Comparison of ENCODE assay signal across 2 cellular contexts in genomic region chr10:130160775-130161174, GRCh38.
TF ChIP-seq lines count a peak whose summit lies in the region.

No MANE protein-coding gene starts in this region.

TF ChIP-seq in H1, 55 proteins besides CTCF, POLR2A, EP300 and RAD21 (continued from another document):
- TF ChIP-seq SIN3A (conservative IDR thresholded peaks at IDR 0.05 in 1 of 2, IDR thresholded peaks at IDR 0.05 in 1 of 2; ENCODE audit: low read depth in 1 of 2, low read length in 2 of 2) (no peak), TAF1 (IDR thresholded peaks at IDR 0.05; ENCODE audit: low read depth, low read length) (no peak), ATF2 (IDR thresholded peaks at IDR 0.05; ENCODE audit: low read length) (no peak), SUZ12 (IDR thresholded peaks at IDR 0.05; ENCODE audit: low read length) (no peak), CEBPB (IDR thresholded peaks at IDR 0.05; ENCODE audit: low read depth, low read length) (no peak), TCF12 (IDR thresholded peaks at IDR 0.05; ENCODE audit: low read depth, low read length) (no peak), HDAC6 (IDR thresholded peaks at IDR 0.05; ENCODE audit: low read depth, low read length) (no peak), NANOG (IDR thresholded peaks at IDR 0.05; ENCODE audit: insufficient read depth, low read depth, low read length, poor library complexity, severe bottlenecking) (no peak), POLR2AphosphoS5 (IDR thresholded peaks at IDR 0.05; ENCODE audit: low read depth, low read length) (no peak), BRCA1 (IDR thresholded peaks at IDR 0.05; ENCODE audit: low read depth, low read length) (no peak), SRF (IDR thresholded peaks at IDR 0.05; ENCODE audit: low read depth, low read length) (no peak), HDAC2 (IDR thresholded peaks at IDR 0.05; ENCODE audit: borderline replicate concordance in 1 of 2, low read depth in 2 of 2, low read length in 2 of 2) (no peak), ZNF274 (IDR thresholded peaks at IDR 0.05; ENCODE audit: borderline replicate concordance, extremely low read depth, low read length) (no peak), E2F6 (IDR thresholded peaks at IDR 0.05) (no peak), CBX5 (IDR thresholded peaks at IDR 0.05; ENCODE audit: low read depth, low read length) (no peak), NRF1 (IDR thresholded peaks at IDR 0.05; ENCODE audit: low read depth, low read length) (no peak), YY1 (IDR thresholded peaks at IDR 0.05; ENCODE audit: low read depth, low read length) (no peak)

TF ChIP-seq in HEK293T, 16 proteins besides CTCF, POLR2A, EP300 and RAD21 (continued from another document):
- TF ChIP-seq LEF1 (IDR thresholded peaks at IDR 0.05; ENCODE audit: borderline replicate concordance) (no peak), SUZ12 (IDR thresholded peaks at IDR 0.05) (no peak), ARNT (IDR thresholded peaks at IDR 0.05) (no peak), SP1 (IDR thresholded peaks at IDR 0.05) (no peak)
